Comparison of ENCODE assay signal across 25 cellular contexts in genomic region chr1:54668567-54668966, GRCh38. TPM values are rescaled to one million over a fixed set of nuclear protein-coding genes. Genes with fewer than 3 reads are reported as not detected.
"Had no signal": no experiment of that assay in that cellular context is flagged by ENCODE, and none has a peak within 500 bp of the region (broad histone marks: within the 10 kb centered on the region; RNA-seq: fewer than 3 reads in every experiment).

No MANE protein-coding gene starts in this region.

- H3K79me2 ChIP-seq: hepatocyte had no signal

- H3K27ac ChIP-seq: hepatocyte, neutrophil, psoas muscle, spleen, tibial artery, upper lobe of right lung, vagina had no signal

- H3K4me2 ChIP-seq: hepatocyte had no signal

- H3K36me3 ChIP-seq: neutrophil, spleen, upper lobe of right lung, vagina had no signal

- H2AFZ ChIP-seq: hepatocyte had no signal

- FAIRE-seq: islet of Langerhans had no signal

- DNase-seq: effector CD4-positive, alpha-beta T cell; foreskin melanocyte; kidney glomerular epithelial cell; naive thymus-derived CD4-positive, alpha-beta T cell; nephron progenitor cell; psoas muscle; retina; spleen; stimulated activated CD4-positive, alpha-beta T cell treated with anti-CD3 and anti-CD28 coated beads, Interleukin-15, amount 100 ng/mL, for 24 hours; stimulated activated CD4-positive, alpha-beta T cell treated with anti-CD3 and anti-CD28 coated beads, Interleukin-1b, Interleukin-23, amount 100 ng/mL, for 48 hours; stimulated activated CD4-positive, alpha-beta T cell treated with anti-CD3 and anti-CD28 coated beads, Interleukin-4, amount 100 ng/mL, for 24 hours; tibial artery; upper lobe of right lung had no signal

- H3K27me3 ChIP-seq: hepatocyte, neutrophil, spleen, tibial artery, upper lobe of right lung, vagina had no signal

- ATAC-seq: naive thymus-derived CD4-positive, alpha-beta T cell; psoas muscle; sciatic nerve; stimulated activated memory B cell treated with anti-CD40 and anti-IgM and Interleukin-4, amounts not matched to agents 10 μg/mL and 1 μg/mL and 100 μg/mL, for 72 hours; upper lobe of right lung had no signal

- H3K9me3 ChIP-seq: neutrophil, psoas muscle, upper lobe of right lung, vagina had no signal

- H3K4me1 ChIP-seq: psoas muscle, spleen, tibial artery, upper lobe of right lung, vagina had no signal

- H3K4me3 ChIP-seq: hepatocyte, psoas muscle, spleen, tibial artery, upper lobe of right lung, vagina had no signal

RNA-seq across cellular contexts. Expression of gene MROH7, which starts 27.0 kb away (rescaled TPM):
- total RNA-seq: lung microvascular endothelial cell had no signal
- polyA plus RNA-seq: naive thymus-derived CD4-positive, alpha-beta T cell had no signal

RNA-seq across cellular contexts. Expression of gene FAM151A, which starts 45.2 kb away (rescaled TPM):
- total RNA-seq: dermis microvascular lymphatic vessel endothelial cell; lung microvascular endothelial cell; mononuclear cell; naive thymus-derived CD4-positive, alpha-beta T cell; osteoblast; psoas muscle; sciatic nerve; skeletal muscle tissue; temporal lobe; upper lobe of right lung; vagina had no signal
- polyA plus RNA-seq: naive thymus-derived CD4-positive, alpha-beta T cell had no signal
